ENCODE assay signal across 26 cellular contexts in genomic region chr4:29558789-29559188, GRCh38.
"Had no signal": no experiment of that assay in that cellular context is flagged by ENCODE, and none has a peak within 500 bp of the region (broad histone marks: within the 10 kb centered on the region; RNA-seq: fewer than 3 reads in every experiment).

No MANE protein-coding gene starts in this region.

- H3K36me3 ChIP-seq: adrenal gland, breast epithelium had no signal

- H3K4me3 ChIP-seq: adrenal gland, breast epithelium had no signal

- H3K27ac ChIP-seq: adrenal gland, breast epithelium, VCaP had no signal

- H3K27me3 ChIP-seq: adrenal gland, breast epithelium had no signal

- H3K4me1 ChIP-seq: adrenal gland, breast epithelium had no signal

- H3K9me3 ChIP-seq: adrenal gland, breast epithelium had no signal

- ATAC-seq: activated CD4-positive, alpha-beta T cell treated with anti-CD3 and anti-CD28 coated beads for 36 hours; activated T-helper 17 cell treated with anti-CD3 and anti-CD28 coated beads, Interleukin-2, amount 50 U/mL, for 72 hours; T-cell had no signal

- DNase-seq: activated CD4-positive, alpha-beta memory T cell treated with anti-CD3 and anti-CD28 coated beads, Interleukin-2, amount 10 ng/mL, durations not matched to agents 7 days and 5 days; activated CD4-positive, alpha-beta T cell treated with anti-CD3 and anti-CD28 coated beads for 36 hours; activated CD4-positive, alpha-beta T cell treated with anti-CD3 and anti-CD28 coated beads, Interleukin-2, amount 50 U/mL, for 1 hour; activated gamma-delta T cell; activated naive CD4-positive, alpha-beta T cell treated with anti-CD3 and anti-CD28 coated beads, Interleukin-2, amount 10 ng/mL, durations not matched to agents 7 days and 5 days; activated naive CD8-positive, alpha-beta T cell treated with anti-CD3 and anti-CD28 coated beads for 36 hours; activated T-cell treated with anti-CD3 and anti-CD28 coated beads for 4 hours; activated T-cell treated with anti-CD3 and anti-CD28 coated beads, Interleukin-2, amount 50 U/mL, for 48 hours; adrenal gland; aorta; caudate nucleus; Karpas-422; NCI-H1105 treated with DMSO at 0.1 percent for 48 hours; NCI-H1436 treated with DMSO at 0.1 percent for 48 hours; NCI-H187; NCI-H2081; NCI-H446; NCI-H524; PC-3; SHP77 treated with DMSO at 0.1 percent for 48 hours; T-cell; T-helper 2 cell; T1000 had no signal
